ENCODE assay signal across 32 cellular contexts in the genomic region with DNA sequence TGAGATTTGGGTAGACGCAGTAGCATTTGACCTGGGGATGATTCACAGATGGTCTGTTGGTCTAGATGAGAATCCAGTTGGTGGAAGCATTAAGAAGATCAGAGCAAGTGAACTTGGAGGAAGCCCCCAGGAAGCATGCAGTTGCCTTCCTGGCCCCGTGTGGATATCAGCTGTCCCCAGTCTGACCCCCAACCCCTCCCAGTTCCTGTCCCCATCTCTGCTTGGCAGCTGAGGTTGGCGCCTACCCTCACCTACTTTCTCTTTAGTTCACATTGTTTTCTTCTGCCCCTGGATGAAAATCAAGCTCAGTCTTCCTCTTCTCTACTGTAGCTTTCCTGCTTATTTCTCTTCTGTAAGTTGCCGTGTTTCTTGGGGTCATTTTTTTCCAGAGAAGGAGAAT.
"Had no signal": no experiment of that assay in that cellular context is flagged by ENCODE, and none has a peak within 500 bp of the region (broad histone marks: within the 10 kb centered on the region; RNA-seq: fewer than 3 reads in every experiment).

No MANE protein-coding gene starts in this region.

- H3K4me1 Mint-ChIP-seq: activated B cell treated with CpG ODN at 0.5 μM for 24 hours had no signal

- H3K4me3 Mint-ChIP-seq: activated B cell treated with CpG ODN at 0.5 μM for 24 hours; activated CD8-positive, alpha-beta memory T cell treated with anti-CD3 and anti-CD28 coated beads, Interleukin-2, amount 10 ng/mL, durations not matched to agents 7 days and 5 days; activated CD8-positive, alpha-beta T cell treated with anti-CD3 and anti-CD28 coated beads for 36 hours; activated naive CD4-positive, alpha-beta T cell treated with anti-CD3 and anti-CD28 coated beads for 36 hours; activated naive CD4-positive, alpha-beta T cell treated with anti-CD3 and anti-CD28 coated beads, Interleukin-2, amount 50 U/mL, for 24 hours; activated naive CD8-positive, alpha-beta T cell treated with anti-CD3 and anti-CD28 coated beads for 36 hours; activated naive CD8-positive, alpha-beta T cell treated with anti-CD3 and anti-CD28 coated beads, Interleukin-2, amount 50 U/mL, for 24 hours; endodermal cell; T-cell; T-helper 1 cell treated with Interleukin-12 subunit alpha and Interleukin-12 subunit beta and Interleukin-4 antibody, amounts not matched to agents 30 μg/mL and 1 μg/mL, for 36 hours; T-helper 2 cell treated with Interferon-gamma antibody and Interleukin-4, amounts not matched to agents 5 μg/mL and 100 μg/mL, for 36 hours had no signal

- H3K27me3 Mint-ChIP-seq: activated CD8-positive, alpha-beta memory T cell treated with anti-CD3 and anti-CD28 coated beads, Interleukin-2, amount 10 ng/mL, durations not matched to agents 7 days and 5 days; activated naive CD4-positive, alpha-beta T cell treated with anti-CD3 and anti-CD28 coated beads, Interleukin-2, amount 50 U/mL, for 24 hours; activated naive CD8-positive, alpha-beta T cell treated with anti-CD3 and anti-CD28 coated beads for 36 hours; activated naive CD8-positive, alpha-beta T cell treated with anti-CD3 and anti-CD28 coated beads, Interleukin-2, amount 50 U/mL, for 24 hours; T-cell had no signal

- DNase-seq: activated B cell treated with CpG ODN at 0.5 μM for 24 hours; activated CD4-positive, alpha-beta T cell treated with anti-CD3 and anti-CD28 coated beads for 48 hours; activated CD4-positive, alpha-beta T cell treated with anti-CD3 and anti-CD28 coated beads, Interleukin-2, amount 50 U/mL, for 1 hour; activated CD4-positive, alpha-beta T cell treated with anti-CD3 and anti-CD28 coated beads, Interleukin-2, amount 50 U/mL, for 48 hours; activated CD8-positive, alpha-beta memory T cell treated with anti-CD3 and anti-CD28 coated beads, Interleukin-2, amount 10 ng/mL, durations not matched to agents 7 days and 5 days; activated CD8-positive, alpha-beta memory T cell treated with anti-CD3 and anti-CD28 coated beads, Interleukin-2, amount 50 U/mL, for 4 hours; activated CD8-positive, alpha-beta T cell treated with anti-CD3 and anti-CD28 coated beads for 36 hours; activated effector memory CD4-positive, alpha-beta T cell treated with anti-CD3 and anti-CD28 coated beads, Interleukin-2, amount 50 U/mL, for 16 hours; activated naive CD4-positive, alpha-beta T cell treated with anti-CD3 and anti-CD28 coated beads for 36 hours; activated naive CD8-positive, alpha-beta T cell treated with anti-CD3 and anti-CD28 coated beads for 36 hours; activated naive CD8-positive, alpha-beta T cell treated with anti-CD3 and anti-CD28 coated beads, Interleukin-2, amount 50 U/mL, for 24 hours; activated T-cell treated with anti-CD3 and anti-CD28 coated beads, Interleukin-2, amount 50 U/mL, for 1 hour; adrenal gland; amygdala; aorta; body of pancreas; caudate nucleus; cortex of kidney; effector CD8-positive, alpha-beta T cell; endodermal cell; foreskin fibroblast; head of caudate nucleus; SW 1271; T1000; WERI-Rb-1 had no signal

- H3K36me3 Mint-ChIP-seq: activated CD8-positive, alpha-beta memory T cell treated with anti-CD3 and anti-CD28 coated beads, Interleukin-2, amount 10 ng/mL, durations not matched to agents 7 days and 5 days; activated naive CD4-positive, alpha-beta T cell treated with anti-CD3 and anti-CD28 coated beads, Interleukin-2, amount 50 U/mL, for 24 hours; activated naive CD8-positive, alpha-beta T cell treated with anti-CD3 and anti-CD28 coated beads for 36 hours; T-cell had no signal

- ATAC-seq: activated CD4-positive, CD25-positive, alpha-beta regulatory T cell treated with anti-CD3 and anti-CD28 coated beads, Interleukin-2, amount 50 U/mL, for 24 hours; activated CD8-positive, alpha-beta memory T cell treated with anti-CD3 and anti-CD28 coated beads, Interleukin-2, amount 10 ng/mL, durations not matched to agents 7 days and 5 days; activated CD8-positive, alpha-beta T cell treated with anti-CD3 and anti-CD28 coated beads for 36 hours; activated naive CD8-positive, alpha-beta T cell treated with anti-CD3 and anti-CD28 coated beads, Interleukin-2, amount 50 U/mL, for 24 hours; body of pancreas; esophagus mucosa; T-cell had no signal

- H3K9me3 ChIP-seq: adrenal gland, body of pancreas had no signal

- H3K9me3 Mint-ChIP-seq: activated B cell treated with CpG ODN at 0.5 μM for 24 hours; activated CD8-positive, alpha-beta T cell treated with anti-CD3 and anti-CD28 coated beads for 36 hours; activated naive CD4-positive, alpha-beta T cell treated with anti-CD3 and anti-CD28 coated beads for 36 hours; activated naive CD4-positive, alpha-beta T cell treated with anti-CD3 and anti-CD28 coated beads, Interleukin-2, amount 50 U/mL, for 24 hours; activated naive CD8-positive, alpha-beta T cell treated with anti-CD3 and anti-CD28 coated beads for 36 hours; activated naive CD8-positive, alpha-beta T cell treated with anti-CD3 and anti-CD28 coated beads, Interleukin-2, amount 50 U/mL, for 24 hours; activated T-helper 2 cell treated with anti-CD3 and anti-CD28 coated beads, Interferon-gamma antibody, Interleukin-2, Interleukin-4, amounts not matched to agents 10 μg/mL and 5 μg/mL and 100 μg/mL, durations not matched to agents 14 hours and 24 hours and 36 hours; endodermal cell; T-cell; T-helper 1 cell treated with Interleukin-12 subunit alpha and Interleukin-12 subunit beta and Interleukin-4 antibody, amounts not matched to agents 30 μg/mL and 1 μg/mL, for 36 hours; T-helper 2 cell treated with Interferon-gamma antibody and Interleukin-4, amounts not matched to agents 5 μg/mL and 100 μg/mL, for 36 hours had no signal

- H3K27ac Mint-ChIP-seq: activated B cell treated with CpG ODN at 0.5 μM for 24 hours; activated CD8-positive, alpha-beta memory T cell treated with anti-CD3 and anti-CD28 coated beads, Interleukin-2, amount 10 ng/mL, durations not matched to agents 7 days and 5 days; activated CD8-positive, alpha-beta T cell treated with anti-CD3 and anti-CD28 coated beads for 36 hours; activated naive CD4-positive, alpha-beta T cell treated with anti-CD3 and anti-CD28 coated beads for 36 hours; activated naive CD4-positive, alpha-beta T cell treated with anti-CD3 and anti-CD28 coated beads, Interleukin-2, amount 50 U/mL, for 24 hours; activated naive CD8-positive, alpha-beta T cell treated with anti-CD3 and anti-CD28 coated beads for 36 hours; activated naive CD8-positive, alpha-beta T cell treated with anti-CD3 and anti-CD28 coated beads, Interleukin-2, amount 50 U/mL, for 24 hours; activated T-helper 2 cell treated with anti-CD3 and anti-CD28 coated beads, Interferon-gamma antibody, Interleukin-2, Interleukin-4, amounts not matched to agents 10 μg/mL and 5 μg/mL and 100 μg/mL, durations not matched to agents 14 hours and 24 hours and 36 hours; endodermal cell; T-cell; T-helper 1 cell treated with Interleukin-12 subunit alpha and Interleukin-12 subunit beta and Interleukin-4 antibody, amounts not matched to agents 30 μg/mL and 1 μg/mL, for 36 hours; T-helper 2 cell treated with Interferon-gamma antibody and Interleukin-4, amounts not matched to agents 5 μg/mL and 100 μg/mL, for 36 hours had no signal
